2 cellular contexts compared by ENCODE assay signal in the genomic region with DNA sequence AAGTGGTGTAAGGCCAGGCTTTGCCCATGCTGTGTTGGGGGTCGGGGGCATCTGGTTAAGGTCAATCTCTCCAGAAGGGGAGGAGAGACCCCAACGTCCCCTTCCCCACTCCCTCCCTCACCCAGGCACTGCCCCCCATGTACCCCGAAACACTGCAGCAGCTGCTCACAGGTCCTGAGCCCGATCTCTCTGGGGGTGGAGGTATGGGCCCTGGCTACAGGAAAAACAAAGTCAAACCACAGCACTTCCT.
TF ChIP-seq lines count a peak whose summit lies in the region.

No MANE protein-coding gene starts in this region.

TF ChIP-seq in SK-N-SH treated with all-trans-retinoic acid at 6 μM for 48 hours, 23 proteins besides CTCF, POLR2A, EP300 and RAD21 (continued from another document):
- TF ChIP-seq, protein P1, sequence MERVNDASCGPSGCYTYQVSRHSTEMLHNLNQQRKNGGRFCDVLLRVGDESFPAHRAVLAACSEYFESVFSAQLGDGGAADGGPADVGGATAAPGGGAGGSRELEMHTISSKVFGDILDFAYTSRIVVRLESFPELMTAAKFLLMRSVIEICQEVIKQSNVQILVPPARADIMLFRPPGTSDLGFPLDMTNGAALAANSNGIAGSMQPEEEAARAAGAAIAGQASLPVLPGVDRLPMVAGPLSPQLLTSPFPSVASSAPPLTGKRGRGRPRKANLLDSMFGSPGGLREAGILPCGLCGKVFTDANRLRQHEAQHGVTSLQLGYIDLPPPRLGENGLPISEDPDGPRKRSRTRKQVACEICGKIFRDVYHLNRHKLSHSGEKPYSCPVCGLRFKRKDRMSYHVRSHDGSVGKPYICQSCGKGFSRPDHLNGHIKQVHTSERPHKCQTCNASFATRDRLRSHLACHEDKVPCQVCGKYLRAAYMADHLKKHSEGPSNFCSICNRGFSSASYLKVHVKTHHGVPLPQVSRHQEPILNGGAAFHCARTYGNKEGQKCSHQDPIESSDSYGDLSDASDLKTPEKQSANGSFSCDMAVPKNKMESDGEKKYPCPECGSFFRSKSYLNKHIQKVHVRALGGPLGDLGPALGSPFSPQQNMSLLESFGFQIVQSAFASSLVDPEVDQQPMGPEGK (CRISPR knock-in tag; IDR thresholded peaks at IDR 0.05; ENCODE audit: borderline replicate concordance): no peak
- TF ChIP-seq RARB (CRISPR knock-in tag; IDR thresholded peaks at IDR 0.05) (no peak), SNAI2 (CRISPR knock-in tag; IDR thresholded peaks at IDR 0.05) (no peak), ZNF8 (CRISPR knock-in tag; IDR thresholded peaks at IDR 0.05) (no peak), PPARA (CRISPR knock-in tag; IDR thresholded peaks at IDR 0.05; ENCODE audit: borderline replicate concordance) (no peak), ESRRG (CRISPR knock-in tag; IDR thresholded peaks at IDR 0.05) (no peak), ZC3H10 (CRISPR knock-in tag; IDR thresholded peaks at IDR 0.05) (no peak), BACH2 (CRISPR knock-in tag; IDR thresholded peaks at IDR 0.05; ENCODE audit: borderline replicate concordance) (no peak), ZNF70 (CRISPR knock-in tag; IDR thresholded peaks at IDR 0.05) (no peak), ZFP30 (CRISPR knock-in tag; IDR thresholded peaks at IDR 0.05) (no peak), OSR1 (CRISPR knock-in tag; IDR thresholded peaks at IDR 0.05) (no peak)
- TF ChIP-seq, protein P2, sequence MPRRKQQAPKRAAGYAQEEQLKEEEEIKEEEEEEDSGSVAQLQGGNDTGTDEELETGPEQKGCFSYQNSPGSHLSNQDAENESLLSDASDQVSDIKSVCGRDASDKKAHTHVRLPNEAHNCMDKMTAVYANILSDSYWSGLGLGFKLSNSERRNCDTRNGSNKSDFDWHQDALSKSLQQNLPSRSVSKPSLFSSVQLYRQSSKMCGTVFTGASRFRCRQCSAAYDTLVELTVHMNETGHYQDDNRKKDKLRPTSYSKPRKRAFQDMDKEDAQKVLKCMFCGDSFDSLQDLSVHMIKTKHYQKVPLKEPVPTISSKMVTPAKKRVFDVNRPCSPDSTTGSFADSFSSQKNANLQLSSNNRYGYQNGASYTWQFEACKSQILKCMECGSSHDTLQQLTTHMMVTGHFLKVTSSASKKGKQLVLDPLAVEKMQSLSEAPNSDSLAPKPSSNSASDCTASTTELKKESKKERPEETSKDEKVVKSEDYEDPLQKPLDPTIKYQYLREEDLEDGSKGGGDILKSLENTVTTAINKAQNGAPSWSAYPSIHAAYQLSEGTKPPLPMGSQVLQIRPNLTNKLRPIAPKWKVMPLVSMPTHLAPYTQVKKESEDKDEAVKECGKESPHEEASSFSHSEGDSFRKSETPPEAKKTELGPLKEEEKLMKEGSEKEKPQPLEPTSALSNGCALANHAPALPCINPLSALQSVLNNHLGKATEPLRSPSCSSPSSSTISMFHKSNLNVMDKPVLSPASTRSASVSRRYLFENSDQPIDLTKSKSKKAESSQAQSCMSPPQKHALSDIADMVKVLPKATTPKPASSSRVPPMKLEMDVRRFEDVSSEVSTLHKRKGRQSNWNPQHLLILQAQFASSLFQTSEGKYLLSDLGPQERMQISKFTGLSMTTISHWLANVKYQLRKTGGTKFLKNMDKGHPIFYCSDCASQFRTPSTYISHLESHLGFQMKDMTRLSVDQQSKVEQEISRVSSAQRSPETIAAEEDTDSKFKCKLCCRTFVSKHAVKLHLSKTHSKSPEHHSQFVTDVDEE (CRISPR knock-in tag; IDR thresholded peaks at IDR 0.05): no peak
- TF ChIP-seq, protein P3, sequence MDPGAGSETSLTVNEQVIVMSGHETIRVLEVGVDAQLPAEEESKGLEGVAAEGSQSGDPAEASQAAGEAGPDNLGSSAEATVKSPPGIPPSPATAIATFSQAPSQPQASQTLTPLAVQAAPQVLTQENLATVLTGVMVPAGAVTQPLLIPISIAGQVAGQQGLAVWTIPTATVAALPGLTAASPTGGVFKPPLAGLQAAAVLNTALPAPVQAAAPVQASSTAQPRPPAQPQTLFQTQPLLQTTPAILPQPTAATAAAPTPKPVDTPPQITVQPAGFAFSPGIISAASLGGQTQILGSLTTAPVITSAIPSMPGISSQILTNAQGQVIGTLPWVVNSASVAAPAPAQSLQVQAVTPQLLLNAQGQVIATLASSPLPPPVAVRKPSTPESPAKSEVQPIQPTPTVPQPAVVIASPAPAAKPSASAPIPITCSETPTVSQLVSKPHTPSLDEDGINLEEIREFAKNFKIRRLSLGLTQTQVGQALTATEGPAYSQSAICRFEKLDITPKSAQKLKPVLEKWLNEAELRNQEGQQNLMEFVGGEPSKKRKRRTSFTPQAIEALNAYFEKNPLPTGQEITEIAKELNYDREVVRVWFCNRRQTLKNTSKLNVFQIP (CRISPR knock-in tag; IDR thresholded peaks at IDR 0.05; ENCODE audit: borderline replicate concordance, low read depth): no peak
- TF ChIP-seq, protein P4, sequence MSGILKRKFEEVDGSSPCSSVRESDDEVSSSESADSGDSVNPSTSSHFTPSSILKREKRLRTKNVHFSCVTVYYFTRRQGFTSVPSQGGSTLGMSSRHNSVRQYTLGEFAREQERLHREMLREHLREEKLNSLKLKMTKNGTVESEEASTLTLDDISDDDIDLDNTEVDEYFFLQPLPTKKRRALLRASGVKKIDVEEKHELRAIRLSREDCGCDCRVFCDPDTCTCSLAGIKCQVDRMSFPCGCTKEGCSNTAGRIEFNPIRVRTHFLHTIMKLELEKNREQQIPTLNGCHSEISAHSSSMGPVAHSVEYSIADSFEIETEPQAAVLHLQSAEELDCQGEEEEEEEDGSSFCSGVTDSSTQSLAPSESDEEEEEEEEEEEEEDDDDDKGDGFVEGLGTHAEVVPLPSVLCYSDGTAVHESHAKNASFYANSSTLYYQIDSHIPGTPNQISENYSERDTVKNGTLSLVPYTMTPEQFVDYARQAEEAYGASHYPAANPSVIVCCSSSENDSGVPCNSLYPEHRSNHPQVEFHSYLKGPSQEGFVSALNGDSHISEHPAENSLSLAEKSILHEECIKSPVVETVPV (CRISPR knock-in tag; IDR thresholded peaks at IDR 0.05): no peak

TF ChIP-seq in SK-N-SH, 30 proteins besides CTCF, POLR2A, EP300 and RAD21 (continued from another document):
- no peak for TF ChIP-seq CHD2 (IDR thresholded peaks at IDR 0.05; ENCODE audit: low read length, partially characterized antibody)
- TF ChIP-seq, protein P5, sequence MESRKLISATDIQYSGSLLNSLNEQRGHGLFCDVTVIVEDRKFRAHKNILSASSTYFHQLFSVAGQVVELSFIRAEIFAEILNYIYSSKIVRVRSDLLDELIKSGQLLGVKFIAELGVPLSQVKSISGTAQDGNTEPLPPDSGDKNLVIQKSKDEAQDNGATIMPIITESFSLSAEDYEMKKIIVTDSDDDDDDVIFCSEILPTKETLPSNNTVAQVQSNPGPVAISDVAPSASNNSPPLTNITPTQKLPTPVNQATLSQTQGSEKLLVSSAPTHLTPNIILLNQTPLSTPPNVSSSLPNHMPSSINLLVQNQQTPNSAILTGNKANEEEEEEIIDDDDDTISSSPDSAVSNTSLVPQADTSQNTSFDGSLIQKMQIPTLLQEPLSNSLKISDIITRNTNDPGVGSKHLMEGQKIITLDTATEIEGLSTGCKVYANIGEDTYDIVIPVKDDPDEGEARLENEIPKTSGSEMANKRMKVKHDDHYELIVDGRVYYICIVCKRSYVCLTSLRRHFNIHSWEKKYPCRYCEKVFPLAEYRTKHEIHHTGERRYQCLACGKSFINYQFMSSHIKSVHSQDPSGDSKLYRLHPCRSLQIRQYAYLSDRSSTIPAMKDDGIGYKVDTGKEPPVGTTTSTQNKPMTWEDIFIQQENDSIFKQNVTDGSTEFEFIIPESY (IDR thresholded peaks at IDR 0.05; ENCODE audit: borderline replicate concordance, low read depth): no peak
- no peak for TF ChIP-seq NFIC (IDR thresholded peaks at IDR 0.05; ENCODE audit: borderline replicate concordance)
- TF ChIP-seq SIN3A (IDR thresholded peaks at IDR 0.05; ENCODE audit: borderline replicate concordance, low read depth, low read length): no peak
- no peak for TF ChIP-seq FOXJ3 (CRISPR knock-in tag; IDR thresholded peaks at IDR 0.05)
- TF ChIP-seq, protein P6, sequence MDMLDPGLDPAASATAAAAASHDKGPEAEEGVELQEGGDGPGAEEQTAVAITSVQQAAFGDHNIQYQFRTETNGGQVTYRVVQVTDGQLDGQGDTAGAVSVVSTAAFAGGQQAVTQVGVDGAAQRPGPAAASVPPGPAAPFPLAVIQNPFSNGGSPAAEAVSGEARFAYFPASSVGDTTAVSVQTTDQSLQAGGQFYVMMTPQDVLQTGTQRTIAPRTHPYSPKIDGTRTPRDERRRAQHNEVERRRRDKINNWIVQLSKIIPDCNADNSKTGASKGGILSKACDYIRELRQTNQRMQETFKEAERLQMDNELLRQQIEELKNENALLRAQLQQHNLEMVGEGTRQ (IDR thresholded peaks at IDR 0.05; ENCODE audit: borderline replicate concordance, low read depth, low read length): no peak
- TF ChIP-seq NRF1 (IDR thresholded peaks at IDR 0.05; ENCODE audit: low read depth, low read length): no peak
